ENCODE assay signal across 8 cellular contexts in the genomic region with DNA sequence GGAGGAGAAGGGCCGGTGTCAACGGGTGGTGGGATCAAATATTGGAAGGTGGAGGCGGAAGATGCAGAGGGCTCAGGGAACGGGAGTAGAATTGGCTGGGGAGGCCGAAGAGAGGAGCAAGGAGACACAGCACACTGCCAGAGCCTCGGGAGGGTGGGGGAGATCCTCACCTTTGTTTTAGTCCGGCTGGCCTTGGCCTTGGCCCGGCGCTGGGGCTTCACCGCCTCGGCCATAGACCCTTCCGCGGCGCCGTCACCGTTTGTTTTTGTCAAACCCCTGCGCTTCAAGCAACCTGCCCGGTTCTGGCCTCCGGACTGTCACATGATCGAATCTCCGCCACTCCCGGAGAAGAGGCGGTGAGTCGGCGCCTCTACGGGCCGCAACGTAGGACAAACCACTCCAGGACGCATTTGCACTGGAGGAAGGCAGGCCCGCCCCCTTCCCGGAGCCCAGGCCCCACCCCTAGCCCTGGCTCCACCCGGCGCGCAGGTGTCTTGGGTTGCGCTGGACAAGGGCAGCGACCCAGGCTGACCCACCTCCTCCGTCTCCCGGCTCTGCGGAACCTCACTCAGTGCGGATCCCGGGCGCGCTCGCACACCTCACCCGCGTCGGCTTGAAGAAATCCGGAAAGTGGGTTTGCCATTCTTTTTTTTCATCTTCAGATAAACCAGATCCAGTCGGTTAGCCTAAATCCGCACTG. TPM values are rescaled to one million over a fixed set of nuclear protein-coding genes. Genes with fewer than 3 reads are reported as not detected.
DNase-seq lines count a peak whose midpoint lies in the region; ATAC-seq, FAIRE-seq and TF ChIP-seq lines count a peak whose summit lies in the region.

A gene with protein sequence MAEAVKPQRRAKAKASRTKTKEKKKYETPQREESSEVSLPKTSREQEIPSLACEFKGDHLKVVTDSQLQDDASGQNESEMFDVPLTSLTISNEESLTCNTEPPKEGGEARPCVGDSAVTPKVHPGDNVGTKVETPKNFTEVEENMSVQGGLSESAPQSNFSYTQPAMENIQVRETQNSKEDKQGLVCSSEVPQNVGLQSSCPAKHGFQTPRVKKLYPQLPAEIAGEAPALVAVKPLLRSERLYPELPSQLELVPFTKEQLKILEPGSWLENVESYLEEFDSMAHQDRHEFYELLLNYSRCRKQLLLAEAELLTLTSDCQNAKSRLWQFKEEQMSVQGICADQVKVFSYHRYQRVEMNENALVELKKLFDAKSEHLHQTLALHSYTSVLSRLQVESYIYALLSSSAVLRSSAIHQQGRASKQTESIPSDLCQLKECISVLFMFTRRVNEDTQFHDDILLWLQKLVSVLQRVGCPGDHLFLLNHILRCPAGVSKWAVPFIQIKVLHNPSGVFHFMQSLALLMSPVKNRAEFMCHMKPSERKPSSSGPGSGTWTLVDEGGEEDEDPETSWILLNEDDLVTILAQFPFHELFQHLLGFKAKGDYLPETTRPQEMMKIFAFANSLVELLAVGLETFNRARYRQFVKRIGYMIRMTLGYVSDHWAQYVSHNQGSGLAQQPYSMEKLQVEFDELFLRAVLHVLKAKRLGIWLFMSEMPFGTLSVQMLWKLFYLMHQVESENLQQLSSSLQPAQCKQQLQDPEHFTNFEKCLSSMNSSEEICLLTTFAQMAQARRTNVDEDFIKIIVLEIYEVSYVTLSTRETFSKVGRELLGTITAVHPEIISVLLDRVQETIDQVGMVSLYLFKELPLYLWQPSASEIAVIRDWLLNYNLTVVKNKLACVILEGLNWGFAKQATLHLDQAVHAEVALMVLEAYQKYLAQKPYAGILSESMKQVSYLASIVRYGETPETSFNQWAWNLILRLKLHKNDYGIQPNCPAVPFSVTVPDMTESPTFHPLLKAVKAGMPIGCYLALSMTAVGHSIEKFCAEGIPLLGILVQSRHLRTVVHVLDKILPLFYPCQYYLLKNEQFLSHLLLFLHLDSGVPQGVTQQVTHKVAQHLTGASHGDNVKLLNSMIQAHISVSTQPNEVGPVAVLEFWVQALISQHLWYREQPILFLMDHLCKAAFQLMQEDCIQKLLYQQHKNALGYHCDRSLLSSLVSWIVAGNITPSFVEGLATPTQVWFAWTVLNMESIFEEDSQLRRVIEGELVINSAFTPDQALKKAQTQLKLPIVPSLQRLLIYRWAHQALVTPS (N-terminal part only) (minus strand): TSS at position 323 of the 700 bp plus-strand sequence. CDS start 90 bp downstream, at position 233.

- H3K9me3 ChIP-seq in keratinocyte (ENCODE audit: control insufficient read depth, low read depth, low read length) = no peaks in the 10 kb centered on the region

- DNase-seq in Ammon's horn (ENCODE audit: low spot score) (peak; percentile 95), NCI-H460 (ENCODE audit: extremely low read depth, low read depth) (peak; percentile 84), cerebellar nuclear complex (lab: John Stamatoyannopoulos, UW) (peak; percentile 36 to 81), keratinocyte (ENCODE audit: low read depth, low spot score) (peak; percentile 73)
- DNase-seq in activated CD4-positive, CD25-positive, alpha-beta regulatory T cell treated with anti-CD3 and anti-CD28 coated beads, Interleukin-2, amount 50 U/mL, for 72 hours = peak; percentile 94
- peak; percentile 88 to 90 (median 89) for DNase-seq in stimulated activated CD4-positive, alpha-beta T cell treated with anti-CD3 and anti-CD28 coated beads, Interleukin-12 subunit alpha, Interleukin-12 subunit beta, amount 100 ng/mL, for 48 hours (ENCODE audit: low read depth in 2 of 3, low spot score in 1 of 3)

- no peaks in the 10 kb centered on the region for H4K20me1 ChIP-seq in keratinocyte (ENCODE audit: control insufficient read depth, extremely low read depth, insufficient read depth, low read length)

- peak; percentile 98 for ATAC-seq in HG03432 (IDR thresholded peaks at IDR 0.05; ENCODE audit: unreplicated experiment)

- peak; percentile 71 for TF ChIP-seq POLR2A in GM19193 (IDR thresholded peaks at IDR 0.05; ENCODE audit: extremely low read depth, insufficient read depth, insufficient read length)

- H3K4me1 ChIP-seq in keratinocyte (ENCODE audit: control insufficient read depth, extremely low read depth, insufficient read depth, low read length) = peaks cover 17% of the 10 kb centered on the region

- H3K9ac ChIP-seq in keratinocyte (ENCODE audit: control insufficient read depth, extremely low read depth, insufficient read depth, low read length) = peak within 1 kb of the TSS; percentile 94

- peak within 1 kb of the TSS; percentile 93 for H3K4me2 ChIP-seq in keratinocyte (ENCODE audit: control insufficient read depth, extremely low read depth, insufficient read depth, low read depth, low read length)

- H2AFZ ChIP-seq in keratinocyte (ENCODE audit: control insufficient read depth, low read length) = peak within 1 kb of the TSS; percentile 92

- H3K79me2 ChIP-seq in keratinocyte (ENCODE audit: control insufficient read depth, insufficient read depth, low read length) = peaks cover 36% of the 10 kb centered on the region

- peak; percentile 81 for FAIRE-seq in keratinocyte (lab: Jason Lieb, UNC)

- dilution Hi-C loops in keratinocyte (cut with MboI; ENCODE audit: extremely low pct_ligation_motif_present, low sequenced_read_pairs) = no loop called here

- no peak for TF ChIP-seq CTCF in keratinocyte (optimal IDR thresholded peaks at IDR 0.05 in 1 of 3, IDR thresholded peaks at IDR 0.05 in 1 of 3, conservative IDR thresholded peaks at IDR 0.05 in 1 of 3; ENCODE audit: extremely low read depth in 1 of 3, insufficient read depth in 2 of 3, low read length in 3 of 3)

- H3K4me3 ChIP-seq in keratinocyte (ENCODE audit: control insufficient read depth in 2 of 3, extremely low read depth in 1 of 3, insufficient read depth in 2 of 3, low read depth in 1 of 3, low read length in 3 of 3) = peak within 1 kb of the TSS; percentile 85 to 100 (median 91)

- no peaks in the 10 kb centered on the region for H3K27me3 ChIP-seq in keratinocyte (ENCODE audit: control insufficient read depth, extremely low read depth, insufficient read depth, low read length)

- H3K9me1 ChIP-seq in keratinocyte (ENCODE audit: control insufficient read depth, extremely low read depth, insufficient read depth, low read length) = no peaks in the 10 kb centered on the region

- peak within 1 kb of the TSS; percentile 90 for H3K27ac ChIP-seq in keratinocyte (ENCODE audit: control insufficient read depth, insufficient read depth, low read length)

- H3K36me3 ChIP-seq in keratinocyte (ENCODE audit: control insufficient read depth in 2 of 2, extremely low read depth in 1 of 2, insufficient read depth in 2 of 2, low read length in 2 of 2) = no peaks in the 10 kb centered on the region

RNA-seq across cellular contexts. Expression of the gene that starts here (rescaled TPM):
- 9.0 and 11.0 TPM in 2 replicates for total RNA-seq in NCI-H460 (2014; rRNA removed; shearing (Covaris generic))
- polyA plus RNA-seq in NCI-H460 (2014; cell fraction: nucleus; rRNA removed) = 6.6 and 7.2 TPM in 2 replicates
- polyA plus RNA-seq in keratinocyte = 17.8 to 18.8 TPM (median 17.8 TPM) in 3 replicates
- 13.3 TPM for polyA plus RNA-seq in keratinocyte (2011; ENCODE audit: low read depth)
- polyA plus RNA-seq in keratinocyte (2011; cell fraction: cytosol; rRNA removed) = 8.6 and 12.9 TPM in 2 replicates
- polyA plus RNA-seq in keratinocyte (2011; cell fraction: nucleus; rRNA removed) = 50.6 and 53.8 TPM in 2 replicates
- 10.7 and 15.5 TPM in 2 replicates for polyA plus RNA-seq in keratinocyte (2012; ENCODE audit: low replicate concordance)
- polyA minus RNA-seq in keratinocyte = 41.5 to 102 TPM (median 98.6 TPM) in 3 replicates
- polyA minus RNA-seq in keratinocyte (2011; cell fraction: cytosol; rRNA and poly(A)+ RNA removed) = 27.0 TPM
- 97.6 and 202 TPM in 2 replicates for polyA minus RNA-seq in keratinocyte (2011; cell fraction: nucleus; rRNA and poly(A)+ RNA removed)

Comparison
In these comparisons a context has a peak if more than half of its experiments do, and no peak if none do; other contexts are left out.
1. Peak in every context shown above with its lines: DNase-seq, ATAC-seq, H3K4me3 ChIP-seq and H3K27ac ChIP-seq.